ENCODE assay signal across 28 cellular contexts in genomic region chr2:54915101-54915500, GRCh38.
"Had no signal": no experiment of that assay in that cellular context is flagged by ENCODE, and none has a peak within 500 bp of the region (broad histone marks: within the 10 kb centered on the region; RNA-seq: fewer than 3 reads in every experiment).

No MANE protein-coding gene starts in this region.

- H3K4me3 ChIP-seq: MG63, PC-9 had no signal

- DNase-seq: activated CD4-positive, alpha-beta memory T cell treated with anti-CD3 and anti-CD28 coated beads, Interleukin-2, amount 10 ng/mL, durations not matched to agents 7 days and 5 days; activated CD4-positive, alpha-beta T cell treated with anti-CD3 and anti-CD28 coated beads for 1 hour; activated CD4-positive, alpha-beta T cell treated with anti-CD3 and anti-CD28 coated beads for 48 hours; activated CD4-positive, CD25-positive, alpha-beta regulatory T cell; activated CD8-positive, alpha-beta memory T cell treated with anti-CD3 and anti-CD28 coated beads for 24 hours; activated CD8-positive, alpha-beta memory T cell treated with anti-CD3 and anti-CD28 coated beads, Interleukin-2, amount 10 ng/mL, durations not matched to agents 7 days and 5 days; activated CD8-positive, alpha-beta memory T cell treated with anti-CD3 and anti-CD28 coated beads, Interleukin-2, amount 50 U/mL, for 48 hours; activated effector memory CD4-positive, alpha-beta T cell treated with Interleukin-2 at 50 U/mL for 16 hours; activated naive CD4-positive, alpha-beta T cell treated with anti-CD3 and anti-CD28 coated beads, Interleukin-2, amount 10 ng/mL, durations not matched to agents 7 days and 5 days; activated naive CD8-positive, alpha-beta T cell treated with anti-CD3 and anti-CD28 coated beads, Interleukin-2, amount 50 U/mL, for 24 hours; activated T-cell treated with anti-CD3 and anti-CD28 coated beads, Interleukin-2, amount 50 U/mL, for 48 hours; anterior cingulate cortex; MG63; NCI-H1048; NCI-H1105 treated with DMSO at 0.1 percent for 48 hours; NCI-H1436; NCI-H1694; NCI-H1930; NCI-H2081 treated with DMSO at 0.1 percent for 48 hours; NCI-H345; NCI-H526; NCI-H748 treated with DMSO at 0.1 percent for 48 hours; NK-92 treated with Interleukin-12 subunit alpha and Interleukin-12 subunit beta, amount 100 ng/mL, for 24 hours; PC-9; Right ventricle myocardium superior; T1000; WERI-Rb-1 had no signal

- H2AFZ ChIP-seq: PC-9 had no signal

- H3K4me2 ChIP-seq: PC-9 had no signal

- FAIRE-seq: bronchial epithelial cell had no signal

- H3K36me3 ChIP-seq: MG63, WERI-Rb-1 had no signal

- H3K27me3 ChIP-seq: MG63 had no signal

- ATAC-seq: activated CD8-positive, alpha-beta memory T cell treated with anti-CD3 and anti-CD28 coated beads, Interleukin-2, amount 10 ng/mL, durations not matched to agents 7 days and 5 days; activated naive CD8-positive, alpha-beta T cell treated with anti-CD3 and anti-CD28 coated beads, Interleukin-2, amount 50 U/mL, for 24 hours had no signal

- H3K27ac ChIP-seq: PC-9, WERI-Rb-1 had no signal

- H3K9me3 ChIP-seq: MG63 had no signal
